ENCODE assay signal across 18 cellular contexts in genomic region chr20:24668384-24668702, GRCh38.
"Had no signal": no experiment of that assay in that cellular context is flagged by ENCODE, and none has a peak within 500 bp of the region (broad histone marks: within the 10 kb centered on the region; RNA-seq: fewer than 3 reads in every experiment).

No MANE protein-coding gene starts in this region.

- H3K4me1 Mint-ChIP-seq: immature natural killer cell; naive thymus-derived CD4-positive, alpha-beta T cell had no signal

- H3K36me3 Mint-ChIP-seq: immature natural killer cell; naive thymus-derived CD4-positive, alpha-beta T cell had no signal

- DNase-seq: effector CD4-positive, alpha-beta T cell; endodermal cell; erythroblast; foreskin keratinocyte; immature natural killer cell; left colon; left ventricle myocardium superior; mesendoderm; naive thymus-derived CD4-positive, alpha-beta T cell; nephron progenitor cell; small intestine; stimulated activated CD4-positive, alpha-beta T cell treated with anti-CD3 and anti-CD28 coated beads, Interleukin-2, amount 100 ng/mL, for 48 hours; transverse colon had no signal

- H3K27me3 Mint-ChIP-seq: stimulated activated naive CD8-positive, alpha-beta T cell treated with anti-CD3 and anti-CD28 coated beads, Interleukin-15, Interleukin-2, amounts not matched to agents 100 ng/mL and 50 ng/mL, for 24 hours had no signal

- H3K4me3 Mint-ChIP-seq: endodermal cell; immature natural killer cell; naive thymus-derived CD4-positive, alpha-beta T cell; nephron progenitor cell; stimulated activated naive CD8-positive, alpha-beta T cell treated with anti-CD3 and anti-CD28 coated beads, Interleukin-15, Interleukin-2, amounts not matched to agents 100 ng/mL and 50 ng/mL, for 24 hours had no signal

- H3K27ac Mint-ChIP-seq: endodermal cell; immature natural killer cell; naive thymus-derived CD4-positive, alpha-beta T cell; nephron progenitor cell; stimulated activated naive CD8-positive, alpha-beta T cell treated with anti-CD3 and anti-CD28 coated beads, Interleukin-15, Interleukin-2, amounts not matched to agents 100 ng/mL and 50 ng/mL, for 24 hours had no signal

- H3K9me3 Mint-ChIP-seq: endodermal cell; naive thymus-derived CD4-positive, alpha-beta T cell; nephron progenitor cell; stimulated activated naive CD8-positive, alpha-beta T cell treated with anti-CD3 and anti-CD28 coated beads, Interleukin-15, Interleukin-2, amounts not matched to agents 100 ng/mL and 50 ng/mL, for 24 hours had no signal

- FAIRE-seq: endothelial cell of umbilical vein, keratinocyte, small intestine had no signal

- H3K4me1 ChIP-seq: foreskin keratinocyte, transverse colon had no signal

- H3K4me3 ChIP-seq: coronary artery, thoracic aorta, transverse colon had no signal

- H3K36me3 ChIP-seq: thoracic aorta, transverse colon had no signal

- H3K27ac ChIP-seq: coronary artery, foreskin keratinocyte, thoracic aorta, transverse colon had no signal

- H3K27me3 ChIP-seq: foreskin keratinocyte, transverse colon had no signal

- H3K9me3 ChIP-seq: thoracic aorta, transverse colon had no signal

- ATAC-seq: foreskin keratinocyte; left colon; left ventricle myocardium superior; naive thymus-derived CD4-positive, alpha-beta T cell had no signal
